Comparison of ENCODE assay signal across 10 cellular contexts in the genomic region with DNA sequence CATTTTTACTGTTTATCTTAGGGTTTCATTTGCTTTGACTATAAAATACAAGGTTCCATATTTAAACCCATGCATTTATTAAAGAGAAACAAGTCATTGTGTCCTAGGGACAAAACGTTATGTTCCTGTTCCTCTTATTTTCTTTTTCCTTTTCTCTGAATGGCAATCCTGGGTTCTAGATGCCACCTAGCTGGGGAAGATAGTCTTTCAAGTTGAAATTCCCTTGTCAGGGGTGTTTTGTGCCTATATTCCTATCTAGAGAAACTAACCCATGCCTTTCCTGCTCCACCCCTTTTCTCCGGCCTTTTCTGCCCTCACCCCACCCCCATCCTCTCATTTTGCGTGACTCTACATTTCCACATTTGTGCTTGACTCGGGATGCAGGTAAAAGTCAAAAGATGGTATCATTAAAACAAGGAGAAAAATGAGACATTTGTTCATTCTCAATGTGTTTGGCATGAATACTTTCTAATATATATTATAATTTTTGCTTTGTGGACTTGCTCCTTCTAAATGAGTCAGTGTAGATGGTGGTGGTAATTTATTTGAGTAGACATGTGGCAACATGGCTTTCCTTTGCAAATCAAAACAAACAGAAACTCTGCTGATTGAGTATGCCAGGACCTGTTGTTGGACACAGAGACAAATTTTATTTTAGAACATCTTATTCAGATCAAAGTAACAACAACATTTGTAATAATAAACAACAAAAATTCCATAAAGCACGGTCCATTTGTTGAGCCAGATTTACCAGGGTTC. TPM values are rescaled to one million over a fixed set of nuclear protein-coding genes. Genes with fewer than 3 reads are reported as not detected.
DNase-seq lines count a peak whose midpoint lies in the region; ATAC-seq and TF ChIP-seq lines count a peak whose summit lies in the region.
"Had no signal": no experiment of that assay in that cellular context is flagged by ENCODE, and none has a peak within 500 bp of the region (broad histone marks: within the 10 kb centered on the region; RNA-seq: fewer than 3 reads in every experiment).

No MANE protein-coding gene starts in this region.

- H3K36me3 ChIP-seq in mammary epithelial cell (ENCODE audit: insufficient read depth, low read length) (no peaks in the 10 kb centered on the region), tibial nerve (no peaks in the 10 kb centered on the region)
- H3K36me3 ChIP-seq: neutrophil had no signal

- TF ChIP-seq EP300 in tibial nerve (IDR thresholded peaks at IDR 0.05), result peak; percentile 29 to 39

- H3K4me2 ChIP-seq in mammary epithelial cell (ENCODE audit: insufficient read depth, low read depth, low read length), result peak overlapping the region; percentile 5

- TF ChIP-seq POLR2A in tibial nerve (IDR thresholded peaks at IDR 0.05), result no peak

- H3K27me3 ChIP-seq in mammary epithelial cell (ENCODE audit: insufficient read depth, low read length) (no peaks in the 10 kb centered on the region), tibial nerve (no peaks in the 10 kb centered on the region)
- H3K27me3 ChIP-seq: neutrophil had no signal

- DNase-seq in NCI-H1694 treated with DMSO at 0.1 percent for 48 hours (lab: John Stamatoyannopoulos, UW) (peak; percentile 2), NCI-H1694 (lab: John Stamatoyannopoulos, UW) (no peak), mammary epithelial cell (peak; percentile 36), inferior parietal cortex (ENCODE audit: extremely low spot score) (peak; percentile 76), tibial nerve (ENCODE audit: low spot score in 2 of 2) (no peak)
- DNase-seq in stimulated activated CD4-positive, alpha-beta T cell treated with anti-CD3 and anti-CD28 coated beads, Interleukin-2, amount 100 ng/mL, for 24 hours, result no peak
- DNase-seq: 8988T had no signal

- H3K27ac ChIP-seq in mammary epithelial cell (ENCODE audit: insufficient read depth, low read depth, low read length) (no peak overlapping the region), tibial nerve (peak overlapping the region; percentile 4 to 73 (median 40))
- H3K27ac ChIP-seq: neutrophil had no signal

- H3K79me2 ChIP-seq in mammary epithelial cell (ENCODE audit: insufficient read depth, low read length), result no peaks in the 10 kb centered on the region

- H2AFZ ChIP-seq in mammary epithelial cell (ENCODE audit: low read depth, low read length), result no peak overlapping the region

- H3K9ac ChIP-seq in mammary epithelial cell (ENCODE audit: insufficient read depth, low read length), result no peak overlapping the region

- intact Hi-C loops in mammary epithelial cell (cut with micrococcal nuclease), result loop anchor here (1.0 to 5.0 kb wide), 4 partner anchors 50 to 245 kb away; no protein-coding TSS in a partner anchor

- in situ Hi-C loops in mammary epithelial cell (cut with MboI; ENCODE audit: low sequenced_read_pairs in 2 of 2), result no loop called here

- H4K20me1 ChIP-seq in mammary epithelial cell (ENCODE audit: insufficient read depth, low read length), result no peaks in the 10 kb centered on the region

- peak in 1 of 2 donors; percentile 45 for TF ChIP-seq CTCF in mammary epithelial cell (conservative IDR thresholded peaks at IDR 0.05 in 1 of 2, IDR thresholded peaks at IDR 0.05 in 1 of 2; ENCODE audit: extremely low read depth in 1 of 2, insufficient read depth in 1 of 2, low read depth in 1 of 2, low read length in 2 of 2)
- TF ChIP-seq CTCF in tibial nerve (IDR thresholded peaks at IDR 0.05), result peak in 3 of 5 experiments; percentile 27 to 65 (median 28)

- H3K9me3 ChIP-seq in mammary epithelial cell (replicated peaks; ENCODE audit: insufficient read depth, low read length), result no peaks in the 10 kb centered on the region
- no peaks in the 10 kb centered on the region for H3K9me3 ChIP-seq in tibial nerve
- H3K9me3 ChIP-seq: neutrophil had no signal

- CTCF ChIA-PET in mammary epithelial cell (lab: Charles Lee; ENCODE audit: low non-redundant PET), result no interaction called here

- ATAC-seq in HG02973 (IDR thresholded peaks at IDR 0.05; ENCODE audit: unreplicated experiment), result no peak
- ATAC-seq in GM21737 (IDR thresholded peaks at IDR 0.05; ENCODE audit: unreplicated experiment), result no peak

- 92% methylated on average over 5 of the region's 5 CpGs for WGBS in mammary epithelial cell (ENCODE audit: low coverage, missing lambda C conversion rate)
- WGBS in tibial nerve, 2 donors, result 52 to 56% methylated on average over 5 of the region's 5 CpGs

- no peaks in the 10 kb centered on the region for H3K4me1 ChIP-seq in mammary epithelial cell (ENCODE audit: insufficient read depth, low read length)
- peaks cover 0 to 52% (median 2%) of the 10 kb centered on the region in 4 donors for H3K4me1 ChIP-seq in tibial nerve

- dilution Hi-C loops in mammary epithelial cell (cut with HindIII; ENCODE audit: low sequenced_read_pairs), result no loop called here

- BruUV-seq in mammary epithelial cell (replicated peaks; lab: Mats Ljungman, UMichigan), result no TSS peak

- H3K4me3 ChIP-seq in mammary epithelial cell (replicated peaks in 1 of 3; ENCODE audit: insufficient read depth in 1 of 3, low read depth in 2 of 3, low read length in 3 of 3) (no peak overlapping the region), tibial nerve (no peak overlapping the region)

RNA-seq across cellular contexts. Expression of gene STARD13, which starts 26.8 kb away (rescaled TPM):
- total RNA-seq in mammary epithelial cell (10 to 100 TPM; 10.8 to 15.5 TPM), tibial nerve (100 to 1,000 TPM in 1 of 4 donors, 10 to 100 TPM in 3; 52.7 to 125 (median 80.0) TPM)
- 3.8 TPM for polyA plus RNA-seq in mammary epithelial cell
- polyA minus RNA-seq in mammary epithelial cell, result 21.7 TPM

Comparison
In these comparisons a context has a peak if more than half of its experiments do, and no peak if none do; other contexts are left out.
1. DNase-seq: peak in NCI-H1694 treated with DMSO at 0.1 percent for 48 hours (single experiment), mammary epithelial cell (single experiment) and inferior parietal cortex (single experiment); none in NCI-H1694 (single experiment), tibial nerve (0 of 2) and stimulated activated CD4-positive, alpha-beta T cell treated with anti-CD3 and anti-CD28 coated beads, Interleukin-2, amount 100 ng/mL, for 24 hours (0 of 2).